In the genomic region with DNA sequence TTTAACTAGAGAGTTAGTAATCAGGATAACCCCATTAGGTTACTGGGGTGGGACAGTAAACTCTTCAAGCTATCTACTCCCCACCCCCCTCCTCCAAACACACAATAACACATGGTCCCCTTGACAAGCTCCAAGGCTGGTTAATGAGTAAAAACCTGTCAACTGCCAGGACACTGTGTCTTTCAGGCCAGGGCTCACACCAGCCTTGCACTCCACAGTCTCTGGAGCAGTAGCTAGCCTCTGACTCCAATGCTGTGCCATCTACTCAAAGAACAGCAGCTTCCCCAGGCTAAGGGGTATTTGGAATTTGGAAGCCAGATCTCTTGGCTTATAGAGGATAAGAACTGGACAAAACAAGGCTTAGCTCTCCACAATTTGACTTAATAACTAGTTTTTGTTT, we compare ENCODE assay signal across 1 cellular context.
TF ChIP-seq lines count a peak whose summit lies in the region.

No MANE protein-coding gene starts in this region.

TF ChIP-seq in H1, 55 proteins besides CTCF, POLR2A, EP300 and RAD21:
- no peak for TF ChIP-seq PHF8 (conservative IDR thresholded peaks at IDR 0.05; ENCODE audit: low read depth, low read length)
- no peak for TF ChIP-seq TEAD4 (IDR thresholded peaks at IDR 0.05; ENCODE audit: low read depth, low read length)
- no peak for TF ChIP-seq SUZ12 (IDR thresholded peaks at IDR 0.05; ENCODE audit: low read length)
- TF ChIP-seq SAP30 (IDR thresholded peaks at IDR 0.05; ENCODE audit: insufficient read depth, insufficient replicate concordance, low read length) = no peak
- TF ChIP-seq SP2 (IDR thresholded peaks at IDR 0.05; ENCODE audit: low read length) = no peak
- no peak for TF ChIP-seq GABPA (IDR thresholded peaks at IDR 0.05; ENCODE audit: borderline replicate concordance, insufficient read depth, low read length)
- no peak for TF ChIP-seq CBX5 (IDR thresholded peaks at IDR 0.05; ENCODE audit: low read depth, low read length)
- TF ChIP-seq, protein P1, sequence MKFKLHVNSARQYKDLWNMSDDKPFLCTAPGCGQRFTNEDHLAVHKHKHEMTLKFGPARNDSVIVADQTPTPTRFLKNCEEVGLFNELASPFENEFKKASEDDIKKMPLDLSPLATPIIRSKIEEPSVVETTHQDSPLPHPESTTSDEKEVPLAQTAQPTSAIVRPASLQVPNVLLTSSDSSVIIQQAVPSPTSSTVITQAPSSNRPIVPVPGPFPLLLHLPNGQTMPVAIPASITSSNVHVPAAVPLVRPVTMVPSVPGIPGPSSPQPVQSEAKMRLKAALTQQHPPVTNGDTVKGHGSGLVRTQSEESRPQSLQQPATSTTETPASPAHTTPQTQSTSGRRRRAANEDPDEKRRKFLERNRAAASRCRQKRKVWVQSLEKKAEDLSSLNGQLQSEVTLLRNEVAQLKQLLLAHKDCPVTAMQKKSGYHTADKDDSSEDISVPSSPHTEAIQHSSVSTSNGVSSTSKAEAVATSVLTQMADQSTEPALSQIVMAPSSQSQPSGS (IDR thresholded peaks at IDR 0.05; ENCODE audit: low read length) = no peak
- TF ChIP-seq BACH1 (IDR thresholded peaks at IDR 0.05; ENCODE audit: low read length) = no peak
- TF ChIP-seq EGR1 (IDR thresholded peaks at IDR 0.05; ENCODE audit: borderline replicate concordance, low read depth, low read length) = no peak
- no peak for TF ChIP-seq NANOG (IDR thresholded peaks at IDR 0.05; ENCODE audit: insufficient read depth, low read depth, low read length, poor library complexity, severe bottlenecking)
- TF ChIP-seq SIRT6 (IDR thresholded peaks at IDR 0.05; ENCODE audit: low read length) = no peak
- no peak for TF ChIP-seq KDM1A (IDR thresholded peaks at IDR 0.05; ENCODE audit: borderline replicate concordance, low read length)
